ENCODE assay signal across 12 cellular contexts in genomic region chr2:95730813-95731212, GRCh38.
"Had no signal": no experiment of that assay in that cellular context is flagged by ENCODE, and none has a peak within 500 bp of the region (broad histone marks: within the 10 kb centered on the region; RNA-seq: fewer than 3 reads in every experiment).

No MANE protein-coding gene starts in this region.

- H3K27ac Mint-ChIP-seq: effector memory CD8-positive, alpha-beta T cell; immature natural killer cell; naive thymus-derived CD4-positive, alpha-beta T cell had no signal

- H3K4me3 Mint-ChIP-seq: effector memory CD8-positive, alpha-beta T cell; immature natural killer cell; naive thymus-derived CD4-positive, alpha-beta T cell had no signal

- DNase-seq: activated CD4-positive, alpha-beta T cell treated with anti-CD3 and anti-CD28 coated beads for 4 hours; activated naive CD4-positive, alpha-beta T cell treated with anti-CD3 and anti-CD28 coated beads, Interleukin-2, amount 50 U/mL, for 16 hours; activated T-cell treated with anti-CD3 and anti-CD28 coated beads for 4 hours; adrenal gland; central memory CD4-positive, alpha-beta T cell; effector memory CD8-positive, alpha-beta T cell; hippocampal formation; immature natural killer cell; left cardiac atrium; naive thymus-derived CD4-positive, alpha-beta T cell; posterior cingulate gyrus; T1000 had no signal

- H3K4me1 Mint-ChIP-seq: immature natural killer cell had no signal

- H3K9me3 Mint-ChIP-seq: effector memory CD8-positive, alpha-beta T cell; immature natural killer cell had no signal

- ATAC-seq: effector memory CD8-positive, alpha-beta T cell; left cardiac atrium; naive thymus-derived CD4-positive, alpha-beta T cell had no signal

- H3K36me3 Mint-ChIP-seq: immature natural killer cell; naive thymus-derived CD4-positive, alpha-beta T cell had no signal
